ENCODE assay signal across 8 cellular contexts in the genomic region with DNA sequence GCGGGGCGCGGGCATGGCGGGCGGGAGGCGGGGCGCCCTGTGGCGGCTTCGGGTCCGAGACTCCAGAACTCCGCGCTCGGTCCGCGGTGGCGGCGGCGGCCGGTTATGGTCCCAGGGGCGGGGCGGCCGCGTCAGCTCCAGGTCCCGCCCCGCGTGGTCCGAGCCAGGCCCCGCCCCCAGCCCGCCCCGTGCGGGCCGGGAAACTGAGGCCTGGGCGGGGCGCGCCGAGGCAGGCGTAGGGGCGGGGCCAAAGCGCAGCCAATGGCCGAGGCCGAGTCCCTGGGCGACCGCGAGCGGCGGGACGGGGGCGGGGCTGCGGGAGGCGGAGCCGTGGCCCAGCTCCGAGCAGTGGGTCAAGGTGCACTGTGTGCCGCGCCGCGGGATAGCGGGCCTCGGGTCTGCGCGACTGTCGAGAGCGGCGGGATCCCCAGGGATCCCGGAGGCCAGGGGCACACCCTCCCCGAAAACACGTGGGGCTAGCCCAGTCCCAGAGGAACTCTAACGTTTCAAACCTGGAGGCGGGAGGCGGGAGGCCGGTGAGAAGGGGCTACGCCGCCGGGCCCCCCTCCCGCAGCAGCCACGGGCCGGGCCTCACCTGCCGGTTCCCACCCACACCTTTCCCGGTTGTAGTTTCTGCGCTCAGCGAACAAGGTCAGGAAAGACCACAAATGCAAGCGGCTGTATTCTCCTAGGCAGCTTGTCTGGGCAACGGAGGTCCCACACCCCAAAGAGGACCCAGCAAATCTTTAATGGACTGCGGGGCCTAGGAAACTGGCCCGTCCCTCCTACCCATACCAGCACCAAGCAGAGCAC. TPM values are rescaled to one million over a fixed set of nuclear protein-coding genes. Genes with fewer than 3 reads are reported as not detected.
A peak's percentile ranks its signal among the peaks of the same experiment; 100 is the strongest.
DNase-seq lines count a peak whose midpoint lies in the region; FAIRE-seq lines count a peak whose summit lies in the region.

SLC25A1 (minus strand) TSS at position 78 of the 813 bp plus-strand sequence; CDS start at position 15, 63 bp downstream.

- H3K27ac ChIP-seq in neuronal stem cell (replicated peaks; ENCODE audit: low read length) (peak within 1 kb of the TSS; percentile 69), subcutaneous abdominal adipose tissue (ENCODE audit: low read depth, low read length) (peak within 1 kb of the TSS; percentile 86)

- peak within 1 kb of the TSS; percentile 91 for H3K14ac ChIP-seq in neuronal stem cell (ENCODE audit: low read length)

- H3K27me3 ChIP-seq in neuronal stem cell (ENCODE audit: control insufficient read depth in 3 of 3, insufficient read depth in 3 of 3, low read depth in 1 of 3, low read length in 3 of 3): no peaks in the 10 kb centered on the region
- no peaks in the 10 kb centered on the region for H3K27me3 ChIP-seq in subcutaneous abdominal adipose tissue (ENCODE audit: control insufficient read depth in 5 of 5, insufficient read depth in 4 of 5, low read length in 5 of 5)

- H3K4me3 ChIP-seq in neuronal stem cell (ENCODE audit: low read length in 2 of 2) (peak within 1 kb of the TSS; percentile 80 to 97), subcutaneous abdominal adipose tissue (ENCODE audit: low read depth in 1 of 5, low read length in 5 of 5) (peak within 1 kb of the TSS; percentile 63 to 75 (median 69))

- peak within 1 kb of the TSS; percentile 60 for H2BK12ac ChIP-seq in neuronal stem cell (ENCODE audit: low read length)

- H2AK5ac ChIP-seq in neuronal stem cell (ENCODE audit: low read depth, low read length): peak within 1 kb of the TSS; percentile 71

- H3K18ac ChIP-seq in neuronal stem cell (ENCODE audit: low read length): peak within 1 kb of the TSS; percentile 98

- in situ Hi-C loops in SK-MEL-5 (cut with HindIII; ENCODE audit: low pct_unique_long_range_greater_than_20kb, low sequenced_read_pairs): no loop called here

- FAIRE-seq in frontal cortex (lab: Jason Lieb, UNC): no peak

- peak within 1 kb of the TSS; percentile 79 for H3K4ac ChIP-seq in neuronal stem cell (ENCODE audit: low read length)

- H3K36me3 ChIP-seq in neuronal stem cell (replicated peaks in 1 of 2; ENCODE audit: control insufficient read depth in 2 of 2, insufficient read depth in 2 of 2, low read length in 2 of 2): peaks cover 16 to 37% of the 10 kb centered on the region in 2 donors
- H3K36me3 ChIP-seq in subcutaneous abdominal adipose tissue (ENCODE audit: control insufficient read depth in 5 of 5, insufficient read depth in 5 of 5, low read length in 5 of 5): peaks cover 0 to 21% (median 10%) of the 10 kb centered on the region in 5 donors

- H2AFZ ChIP-seq in neuronal stem cell (ENCODE audit: low read length): peak within 1 kb of the TSS; percentile 97

- no CpG with 5 or more reads among the region's 84 CpGs for WGBS in neuronal stem cell (ENCODE audit: extremely low coverage in 2 of 2, insufficient read length in 2 of 2, insufficient replicate concordance in 1 of 2), 2 donors

- H4K91ac ChIP-seq in neuronal stem cell (ENCODE audit: low read depth, low read length, poor library complexity): no peak within 1 kb of the TSS

- H2BK5ac ChIP-seq in neuronal stem cell (ENCODE audit: low read length): peak within 1 kb of the TSS; percentile 99

- peak within 1 kb of the TSS; percentile 100 for H3K23ac ChIP-seq in neuronal stem cell (ENCODE audit: low read depth, low read length, poor library complexity)

- H2BK15ac ChIP-seq in neuronal stem cell (ENCODE audit: low read length): peak within 1 kb of the TSS; percentile 49

- DNase-seq in ELF-1 (ENCODE audit: low read depth, low spot score) (peak; percentile 86), H4 (ENCODE audit: low spot score) (peak; percentile 48), LoVo (ENCODE audit: low spot score) (peak; percentile 95), SK-MEL-5 (ENCODE audit: low read depth, low spot score) (peak; percentile 92), frontal cortex (ENCODE audit: low spot score in 2 of 2) (peak; percentile 97 to 98), neuronal stem cell (ENCODE audit: low spot score) (peak; percentile 90)
- peak; percentile 87 for DNase-seq in activated naive CD4-positive, alpha-beta T cell treated with Interleukin-2 at 50 U/mL for 16 hours

- H3K79me1 ChIP-seq in neuronal stem cell (ENCODE audit: low read depth, low read length): peaks cover 12% of the 10 kb centered on the region

- H3K9ac ChIP-seq in neuronal stem cell (ENCODE audit: low read depth, low read length, poor library complexity) (peak within 1 kb of the TSS; percentile 98), subcutaneous abdominal adipose tissue (ENCODE audit: low read length in 5 of 5) (peak within 1 kb of the TSS in 4 of 5 donors; percentile 72 to 85 (median 78))

- peak within 1 kb of the TSS; percentile 54 for H4K8ac ChIP-seq in neuronal stem cell (ENCODE audit: low read depth, low read length)

- H3K4me2 ChIP-seq in neuronal stem cell (ENCODE audit: insufficient read depth, low read length, poor library complexity, severe bottlenecking): peak within 1 kb of the TSS; percentile 98

- H2BK120ac ChIP-seq in neuronal stem cell (ENCODE audit: low read depth, low read length): no peak within 1 kb of the TSS

- peaks cover 22 to 29% of the 10 kb centered on the region in 2 donors for H3K4me1 ChIP-seq in neuronal stem cell (ENCODE audit: control insufficient read depth in 2 of 2, insufficient read depth in 1 of 2, low read depth in 1 of 2, low read length in 2 of 2)
- H3K4me1 ChIP-seq in subcutaneous abdominal adipose tissue (ENCODE audit: control insufficient read depth in 5 of 5, insufficient read depth in 5 of 5, low read length in 5 of 5): peaks cover 9 to 55% (median 49%) of the 10 kb centered on the region in 5 donors

- H3K9me3 ChIP-seq in neuronal stem cell (replicated peaks in 1 of 2; ENCODE audit: control insufficient read depth in 2 of 2, insufficient read depth in 1 of 2, low read depth in 1 of 2, low read length in 2 of 2): peaks cover 0 to 1% of the 10 kb centered on the region in 2 donors
- H3K9me3 ChIP-seq in subcutaneous abdominal adipose tissue (ENCODE audit: control insufficient read depth in 5 of 5, low read length in 5 of 5): no peaks in the 10 kb centered on the region

RNA-seq across cellular contexts. Expression of gene SLC25A1, which starts in this region (rescaled TPM):
- total RNA-seq in H4 (2014; rRNA removed; shearing (Covaris generic)): 75.0 and 77.8 TPM in 2 replicates
- 47.6 and 54.8 TPM in 2 replicates for total RNA-seq in SK-MEL-5 (2014; rRNA removed; shearing (Covaris generic))
- 91.3 and 93.0 TPM in 2 replicates for polyA plus RNA-seq in SK-MEL-5 (2015; cell fraction: cytosol; rRNA removed)
- polyA plus RNA-seq in SK-MEL-5 (2015; cell fraction: nucleus; rRNA removed): 39.5 and 83.6 TPM in 2 replicates
- 24.9 TPM for total RNA-seq in frontal cortex
- 75.2 TPM for polyA plus RNA-seq in neuronal stem cell (2013, experiment 1 of 2)
- 71.9 TPM for polyA plus RNA-seq in neuronal stem cell (2013, experiment 2 of 2)

Comparison
In these comparisons a context has a peak if more than half of its experiments do, and no peak if none do; other contexts are left out.
1. Peak in every context shown above with its lines: DNase-seq, H3K4me3 ChIP-seq and H3K27ac ChIP-seq.